Comparison of ENCODE assay signal across 19 cellular contexts in genomic region chr1:2474933-2475371, GRCh38. TPM values are rescaled to one million over a fixed set of nuclear protein-coding genes. Genes with fewer than 3 reads are reported as not detected.
A peak's percentile ranks its signal among the peaks of the same experiment; 100 is the strongest.
DNase-seq lines count a peak whose midpoint lies in the region; ATAC-seq and TF ChIP-seq lines count a peak whose summit lies in the region.
"Had no signal": no experiment of that assay in that cellular context is flagged by ENCODE, and none has a peak within 500 bp of the region (broad histone marks: within the 10 kb centered on the region; RNA-seq: fewer than 3 reads in every experiment).

No MANE protein-coding gene starts in this region.

- no peaks in the 10 kb centered on the region for H3K9me3 ChIP-seq in osteoblast (ENCODE audit: low read depth, low read length)
- H3K9me3 ChIP-seq: ascending aorta, MG63, uterus had no signal

- no peak overlapping the region for H3K4me3 ChIP-seq in fibroblast of the aortic adventitia (ENCODE audit: low read depth, low read length)
- no peak overlapping the region for H3K4me3 ChIP-seq in osteoblast (ENCODE audit: insufficient read depth, low read length)
- H3K4me3 ChIP-seq: ascending aorta, lung, MG63, uterus had no signal

- no peaks in the 10 kb centered on the region for H3K79me2 ChIP-seq in osteoblast (ENCODE audit: insufficient read depth, low read length)

- no peaks in the 10 kb centered on the region for H3K4me1 ChIP-seq in osteoblast (ENCODE audit: insufficient read depth, low read length)
- H3K4me1 ChIP-seq: ascending aorta, uterus had no signal

- peak; percentile 75 for DNase-seq in AG20443 (ENCODE audit: low spot score)
- DNase-seq in NCI-H82 (lab: John Stamatoyannopoulos, UW), result peak; percentile 78
- peak; percentile 1 for DNase-seq in fibroblast of the aortic adventitia (ENCODE audit: low read depth)
- DNase-seq in osteoblast (ENCODE audit: insufficient read length, low spot score, missing footprints), result peak; percentile 96
- no peak for DNase-seq in NCI-H1092 treated with DMSO at 0.1 percent for 48 hours (lab: John Stamatoyannopoulos, UW)
- DNase-seq in NCI-H524 (lab: John Stamatoyannopoulos, UW), result no peak
- DNase-seq in activated CD4-positive, alpha-beta T cell treated with anti-CD3 and anti-CD28 coated beads, Interleukin-2, amount 50 U/mL, for 4 hours, result no peak
- DNase-seq: activated CD4-positive, alpha-beta T cell treated with anti-CD3 and anti-CD28 coated beads, Interleukin-2, amount 10 ng/mL, durations not matched to agents 24 days and 14 days; activated CD8-positive, alpha-beta memory T cell treated with anti-CD3 and anti-CD28 coated beads, Interleukin-2, amount 50 U/mL, for 48 hours; CD8-positive, alpha-beta T cell; MG63; naive B cell; NCI-H2029; SW 1271 had no signal

- no peak for ATAC-seq in GM19463 (IDR thresholded peaks at IDR 0.05; ENCODE audit: unreplicated experiment)
- ATAC-seq: CD8-positive, alpha-beta T cell had no signal

- no peak overlapping the region for H2AFZ ChIP-seq in osteoblast (ENCODE audit: low read length)

- no peaks in the 10 kb centered on the region for H4K20me1 ChIP-seq in osteoblast (ENCODE audit: insufficient read depth, low read length)

- H3K27ac ChIP-seq in osteoblast (ENCODE audit: low read depth, low read length), result no peak overlapping the region
- H3K27ac ChIP-seq: ascending aorta, uterus had no signal

- no peaks in the 10 kb centered on the region for H3K36me3 ChIP-seq in osteoblast (ENCODE audit: insufficient read depth, low read length)
- H3K36me3 ChIP-seq: ascending aorta, MG63, uterus had no signal

- no peak overlapping the region for H3K4me2 ChIP-seq in osteoblast (ENCODE audit: insufficient read depth, low read length)

- TF ChIP-seq CTCF in fibroblast of the aortic adventitia (IDR thresholded peaks at IDR 0.05; ENCODE audit: insufficient read depth, low read length), result no peak
- TF ChIP-seq CTCF in osteoblast (IDR thresholded peaks at IDR 0.05; ENCODE audit: extremely low read depth, low read depth, low read length), result no peak

- H3K27me3 ChIP-seq in osteoblast (ENCODE audit: insufficient read depth, low read length), result peaks cover 5% of the 10 kb centered on the region
- H3K27me3 ChIP-seq: ascending aorta, MG63, uterus had no signal

RNA-seq across cellular contexts. Expression of gene PLCH2, which starts 1.1 kb away (rescaled TPM):
- total RNA-seq in fibroblast of the aortic adventitia (ENCODE audit: low replicate concordance) (0.81 TPM in 1 of 2 replicates, not detected in the other), osteoblast (under 0.01 TPM in 1 of 2 replicates, not detected in the other)
- total RNA-seq: ascending aorta, NCI-H460 had no signal

RNA-seq across cellular contexts. Expression of gene PANK4, which starts 51.4 kb away (rescaled TPM):
- total RNA-seq in fibroblast of the aortic adventitia (ENCODE audit: low replicate concordance) (22.8 and 23.4 TPM in 2 replicates), osteoblast (15.2 and 18.6 TPM in 2 replicates)

RNA-seq across cellular contexts. Expression of gene HES5, which starts 55.1 kb away (rescaled TPM):
- total RNA-seq in fibroblast of the aortic adventitia (ENCODE audit: low replicate concordance) (not detected in 2 replicates), osteoblast (not detected in 2 replicates)
- total RNA-seq: activated CD4-positive, alpha-beta T cell treated with anti-CD3 and anti-CD28 coated beads, Interleukin-2, amount 10 ng/mL, durations not matched to agents 24 days and 14 days; ascending aorta; CD8-positive, alpha-beta T cell; NCI-H460 had no signal

Comparison
In these comparisons a context has a peak if more than half of its experiments do, and no peak if none do; other contexts are left out.
1. DNase-seq: peak in AG20443 (single experiment), NCI-H82 (single experiment), fibroblast of the aortic adventitia (single experiment) and osteoblast (single experiment); none in NCI-H1092 treated with DMSO at 0.1 percent for 48 hours (single experiment), NCI-H524 (0 of 2) and activated CD4-positive, alpha-beta T cell treated with anti-CD3 and anti-CD28 coated beads, Interleukin-2, amount 50 U/mL, for 4 hours (0 of 2).